Comparison of ENCODE assay signal across 35 cellular contexts in genomic region chr1:182134257-182134656, GRCh38.
"Had no signal": no experiment of that assay in that cellular context is flagged by ENCODE, and none has a peak within 500 bp of the region (broad histone marks: within the 10 kb centered on the region; RNA-seq: fewer than 3 reads in every experiment).

No MANE protein-coding gene starts in this region.

- H3K27me3 ChIP-seq: MG63 had no signal

- H3K36me3 ChIP-seq: MG63 had no signal

- H3K4me3 ChIP-seq: MG63 had no signal

- DNase-seq: Karpas-422, Kasumi-1, MG63, MM.1S, NCI-H1048, NCI-H1092, NCI-H1092 treated with DMSO at 0.1 percent for 48 hours, NCI-H1105, NCI-H1105 treated with DMSO at 0.1 percent for 48 hours, NCI-H1417, NCI-H1417 treated with DMSO at 0.1 percent for 48 hours, NCI-H1436, NCI-H1436 treated with DMSO at 0.1 percent for 48 hours, NCI-H146, NCI-H1694, NCI-H1694 treated with DMSO at 0.1 percent for 48 hours, NCI-H187, NCI-H187 treated with DMSO at 0.1 percent for 48 hours, NCI-H1930, NCI-H2029, NCI-H2029 treated with DMSO at 0.1 percent for 48 hours, NCI-H2081, NCI-H2081 treated with DMSO at 0.1 percent for 48 hours, NCI-H2107, NCI-H2171, NCI-H2171 treated with DMSO at 0.1 percent for 48 hours, NCI-H2227 treated with DMSO at 0.1 percent for 48 hours, NCI-H226, NCI-H345, NCI-H446, NCI-H446 treated with DMSO at 0.1 percent for 48 hours, NCI-H510A, NCI-H510A treated with DMSO at 0.1 percent for 48 hours, NCI-H524, NCI-H524 treated with DMSO at 0.1 percent for 48 hours had no signal
